8 cellular contexts compared by ENCODE assay signal in the genomic region with DNA sequence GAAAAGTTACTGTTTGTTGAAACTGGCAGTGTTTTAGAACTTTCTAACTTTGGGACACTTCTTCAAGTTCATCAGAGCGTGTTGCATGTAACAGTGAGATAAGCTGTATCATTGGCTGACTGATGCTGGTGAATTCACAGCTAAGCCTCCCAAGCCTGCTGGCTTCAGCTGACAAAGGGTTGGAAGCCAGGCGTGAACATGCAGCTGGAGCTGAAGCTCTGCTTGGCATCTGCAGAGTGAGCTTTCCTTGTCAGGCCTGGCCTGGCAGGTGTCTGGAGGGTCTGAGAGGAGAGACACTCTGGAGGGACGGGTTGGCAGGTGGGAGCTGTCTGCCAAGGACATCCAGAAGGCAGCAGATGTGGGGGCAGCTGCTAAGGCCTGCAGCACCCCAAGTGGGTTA. TPM values are rescaled to one million over a fixed set of nuclear protein-coding genes. Genes with fewer than 3 reads are reported as not detected.
A peak's percentile ranks its signal among the peaks of the same experiment; 100 is the strongest.
DNase-seq lines count a peak whose midpoint lies in the region; ATAC-seq and TF ChIP-seq lines count a peak whose summit lies in the region.

No MANE protein-coding gene starts in this region.

- no peaks in the 10 kb centered on the region for H3K36me3 ChIP-seq in tibial nerve

- TF ChIP-seq POLR2A in tibial nerve (IDR thresholded peaks at IDR 0.05) = no peak

- 76 to 84% methylated on average over 3 of the region's 3 CpGs for WGBS in tibial nerve, 2 donors

- POLR2A ChIA-PET in AG04449 (lab: Yijun Ruan, JAX) = no interaction called here

- H3K4me3 ChIP-seq in AG04449 (ENCODE audit: low read depth, low read length) (peak overlapping the region; percentile 50), tibial nerve (peak overlapping the region in 3 of 4 donors; percentile 7 to 32 (median 30))

- TF ChIP-seq CTCF in AG04449 (IDR thresholded peaks at IDR 0.05; ENCODE audit: insufficient read depth, low read length, missing control alignments) = no peak
- no peak for TF ChIP-seq CTCF in VCaP (conservative IDR thresholded peaks at IDR 0.05)
- no peak for TF ChIP-seq CTCF in tibial nerve (IDR thresholded peaks at IDR 0.05)

- ATAC-seq in HG03175 (IDR thresholded peaks at IDR 0.05; ENCODE audit: unreplicated experiment) (peak; percentile 7), HG02970 (IDR thresholded peaks at IDR 0.05; ENCODE audit: low FRiP score, unreplicated experiment) (no peak), HG02642 (IDR thresholded peaks at IDR 0.05; ENCODE audit: poor library complexity, unreplicated experiment) (no peak)

- TF ChIP-seq EP300 in tibial nerve (IDR thresholded peaks at IDR 0.05) = no peak

- H3K27ac ChIP-seq in VCaP (peak overlapping the region; percentile 93), tibial nerve (peak overlapping the region in 1 of 4 donors; percentile 65)

- H3K27me3 ChIP-seq in tibial nerve = peaks cover 0 to 15% of the 10 kb centered on the region in 2 donors

- H3K9me3 ChIP-seq in tibial nerve = no peaks in the 10 kb centered on the region

- CTCF ChIA-PET in AG04449 (lab: Yijun Ruan, JAX) = interaction anchor here (1.6 to 1.8 kb wide), 3 partner anchors 50 to 198 kb away, joined by 5 to 9 read pairs (median 9); a partner anchor contains a TSS

- no peak for DNase-seq in AG04449 (ENCODE audit: low read depth, low spot score)
- DNase-seq in iris pigment epithelial cell (ENCODE audit: low read depth) = peak; percentile 13
- DNase-seq in tibial nerve (ENCODE audit: low spot score in 2 of 2) = no peak
- DNase-seq in CD1c-positive myeloid dendritic cell (ENCODE audit: extremely low spot score) = no peak

- peaks cover 0 to 30% (median 8%) of the 10 kb centered on the region in 4 donors for H3K4me1 ChIP-seq in tibial nerve

RNA-seq across cellular contexts. Expression of a gene that starts 1.5 kb away (rescaled TPM):
- total RNA-seq in tibial nerve = 1 to 10 TPM; 1.0 to 8.7 (median 3.7) TPM
